In genomic region chr3:124856687-124857086, GRCh38 we compare ENCODE assay signal across 21 cellular contexts.
"Had no signal": no experiment of that assay in that cellular context is flagged by ENCODE, and none has a peak within 500 bp of the region (broad histone marks: within the 10 kb centered on the region; RNA-seq: fewer than 3 reads in every experiment).

No MANE protein-coding gene starts in this region.

- DNase-seq: activated CD4-positive, alpha-beta memory T cell treated with anti-CD3 and anti-CD28 coated beads for 36 hours; activated naive CD8-positive, alpha-beta T cell treated with anti-CD3 and anti-CD28 coated beads, Interleukin-2, amount 10 ng/mL, durations not matched to agents 7 days and 5 days; activated T-cell treated with anti-CD3 and anti-CD28 coated beads for 4 hours; brain microvascular endothelial cell; cortex of kidney; erythroblast; gastrocnemius medialis; heart left ventricle; immature natural killer cell; naive thymus-derived CD8-positive, alpha-beta T cell; pancreas; right lobe of liver; stimulated activated CD4-positive, alpha-beta T cell treated with anti-CD3 and anti-CD28 coated beads, Interleukin-4, amount 100 ng/mL, for 24 hours; stomach; SW 1271; T-helper 2 cell; upper lobe of left lung had no signal

- H3K4me3 Mint-ChIP-seq: activated CD4-positive, alpha-beta memory T cell treated with anti-CD3 and anti-CD28 coated beads for 36 hours; activated naive CD8-positive, alpha-beta T cell treated with anti-CD3 and anti-CD28 coated beads, Interleukin-2, amount 10 ng/mL, durations not matched to agents 7 days and 5 days; central memory CD8-positive, alpha-beta T cell; immature natural killer cell; naive thymus-derived CD8-positive, alpha-beta T cell; stimulated activated effector memory CD8-positive, alpha-beta T cell treated with anti-CD3 and anti-CD28 coated beads, Interleukin-12 subunit alpha, Interleukin-12 subunit beta, amount 100 ng/mL, for 72 hours had no signal

- ATAC-seq: gastrocnemius medialis; heart left ventricle; naive thymus-derived CD8-positive, alpha-beta T cell; right lobe of liver; stimulated activated effector memory CD8-positive, alpha-beta T cell treated with anti-CD3 and anti-CD28 coated beads, Interleukin-12 subunit alpha, Interleukin-12 subunit beta, amount 100 ng/mL, for 72 hours had no signal

- H3K9me3 Mint-ChIP-seq: activated CD4-positive, alpha-beta memory T cell treated with anti-CD3 and anti-CD28 coated beads for 36 hours; activated naive CD8-positive, alpha-beta T cell treated with anti-CD3 and anti-CD28 coated beads, Interleukin-2, amount 10 ng/mL, durations not matched to agents 7 days and 5 days; central memory CD8-positive, alpha-beta T cell; immature natural killer cell; naive thymus-derived CD8-positive, alpha-beta T cell; stimulated activated effector memory CD8-positive, alpha-beta T cell treated with anti-CD3 and anti-CD28 coated beads, Interleukin-12 subunit alpha, Interleukin-12 subunit beta, amount 100 ng/mL, for 72 hours had no signal

- FAIRE-seq: endometrium, pancreas had no signal

- H3K27ac ChIP-seq: brain microvascular endothelial cell, gastrocnemius medialis, stomach, upper lobe of left lung, VCaP had no signal

- H3K27me3 ChIP-seq: brain microvascular endothelial cell, gastrocnemius medialis, heart left ventricle, pancreas, right lobe of liver, stomach, upper lobe of left lung had no signal

- H3K4me3 ChIP-seq: gastrocnemius medialis, heart left ventricle, pancreas, right lobe of liver, stomach, upper lobe of left lung had no signal

- H3K36me3 ChIP-seq: pancreas, upper lobe of left lung had no signal

- H3K27ac Mint-ChIP-seq: activated CD4-positive, alpha-beta memory T cell treated with anti-CD3 and anti-CD28 coated beads for 36 hours; activated naive CD8-positive, alpha-beta T cell treated with anti-CD3 and anti-CD28 coated beads, Interleukin-2, amount 10 ng/mL, durations not matched to agents 7 days and 5 days; immature natural killer cell; naive thymus-derived CD8-positive, alpha-beta T cell; stimulated activated effector memory CD8-positive, alpha-beta T cell treated with anti-CD3 and anti-CD28 coated beads, Interleukin-12 subunit alpha, Interleukin-12 subunit beta, amount 100 ng/mL, for 72 hours had no signal

- H3K36me3 Mint-ChIP-seq: activated CD4-positive, alpha-beta memory T cell treated with anti-CD3 and anti-CD28 coated beads for 36 hours; activated naive CD8-positive, alpha-beta T cell treated with anti-CD3 and anti-CD28 coated beads, Interleukin-2, amount 10 ng/mL, durations not matched to agents 7 days and 5 days; immature natural killer cell; stimulated activated effector memory CD8-positive, alpha-beta T cell treated with anti-CD3 and anti-CD28 coated beads, Interleukin-12 subunit alpha, Interleukin-12 subunit beta, amount 100 ng/mL, for 72 hours had no signal

- H3K4me1 Mint-ChIP-seq: activated naive CD8-positive, alpha-beta T cell treated with anti-CD3 and anti-CD28 coated beads, Interleukin-2, amount 10 ng/mL, durations not matched to agents 7 days and 5 days; central memory CD8-positive, alpha-beta T cell; immature natural killer cell; naive thymus-derived CD8-positive, alpha-beta T cell; stimulated activated effector memory CD8-positive, alpha-beta T cell treated with anti-CD3 and anti-CD28 coated beads, Interleukin-12 subunit alpha, Interleukin-12 subunit beta, amount 100 ng/mL, for 72 hours had no signal

- H3K9me3 ChIP-seq: gastrocnemius medialis, heart left ventricle, pancreas, right lobe of liver, stomach, upper lobe of left lung had no signal
